ENCODE assay signal across 28 cellular contexts in the genomic region with DNA sequence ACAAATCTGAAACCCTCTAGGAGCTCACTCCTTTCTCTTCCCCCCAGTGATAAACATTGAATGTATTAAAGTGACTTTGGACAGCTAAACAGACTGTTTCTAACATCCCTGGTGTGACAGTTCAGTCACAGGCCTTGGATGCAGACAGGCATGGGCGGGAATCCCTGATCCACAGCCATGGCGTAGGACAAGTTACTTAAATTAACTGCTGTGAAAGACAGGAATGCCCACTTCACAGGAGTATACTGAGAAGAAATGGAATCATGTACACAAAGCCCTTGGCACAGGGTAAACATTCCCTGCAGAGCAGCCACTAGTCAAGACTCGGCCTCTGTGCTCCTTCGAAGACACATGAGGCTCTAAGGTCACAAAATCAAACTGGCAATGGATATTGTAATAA. TPM values are rescaled to one million over a fixed set of nuclear protein-coding genes. Genes with fewer than 3 reads are reported as not detected.
DNase-seq lines count a peak whose midpoint lies in the region; ATAC-seq and TF ChIP-seq lines count a peak whose summit lies in the region.
"Had no signal": no experiment of that assay in that cellular context is flagged by ENCODE, and none has a peak within 500 bp of the region (broad histone marks: within the 10 kb centered on the region; RNA-seq: fewer than 3 reads in every experiment).

No MANE protein-coding gene starts in this region.

- ATAC-seq in Right ventricle myocardium inferior (peak; percentile 68), T-helper 17 cell (no peak), left ventricle myocardium superior (peak; percentile 89), GM21825 (IDR thresholded peaks at IDR 0.05; ENCODE audit: unreplicated experiment) (no peak)
- ATAC-seq: HepG2 had no signal

- no peaks in the 10 kb centered on the region for H3K27me3 ChIP-seq in stomach smooth muscle (ENCODE audit: control insufficient read depth in 1 of 2, insufficient read depth in 2 of 2, low read length in 2 of 2)
- H3K27me3 ChIP-seq in CD4-positive, alpha-beta memory T cell (ENCODE audit: insufficient read depth, low read length) = no peaks in the 10 kb centered on the region
- H3K27me3 ChIP-seq: BE2C had no signal

- H3K4me3 Mint-ChIP-seq in T-helper 17 cell (no peak overlapping the region), type B pancreatic cell (no peak overlapping the region)
- no peak overlapping the region for H3K4me3 Mint-ChIP-seq in CD4-positive, alpha-beta memory T cell
- H3K4me3 Mint-ChIP-seq: CD4-positive, CD25-positive, alpha-beta regulatory T cell had no signal

- H3K9me3 Mint-ChIP-seq in CD4-positive, alpha-beta memory T cell = no peaks in the 10 kb centered on the region
- H3K9me3 Mint-ChIP-seq in type B pancreatic cell = no peaks in the 10 kb centered on the region
- H3K9me3 Mint-ChIP-seq: CD4-positive, CD25-positive, alpha-beta regulatory T cell had no signal

- TF ChIP-seq CTCF in type B pancreatic cell (conservative IDR thresholded peaks at IDR 0.05) = no peak

- H3K4me1 Mint-ChIP-seq in T-helper 17 cell (peaks cover 2% of the 10 kb centered on the region), type B pancreatic cell (ENCODE audit: unreplicated experiment) (no peaks in the 10 kb centered on the region)
- peaks cover 0 to 1% (median 0%) of the 10 kb centered on the region in 4 donors for H3K4me1 Mint-ChIP-seq in CD4-positive, alpha-beta memory T cell

- H3K36me3 Mint-ChIP-seq in T-helper 17 cell (ENCODE audit: low read depth) (peaks cover 9% of the 10 kb centered on the region), type B pancreatic cell (peaks cover 31% of the 10 kb centered on the region)
- H3K36me3 Mint-ChIP-seq in CD4-positive, alpha-beta memory T cell = peaks cover 58 to 59% of the 10 kb centered on the region in 2 donors

- no peaks in the 10 kb centered on the region for H3K9me3 ChIP-seq in T-helper 17 cell (ENCODE audit: control insufficient read depth, low read length, poor library complexity, severe bottlenecking)
- no peaks in the 10 kb centered on the region for H3K9me3 ChIP-seq in stomach smooth muscle (ENCODE audit: control insufficient read depth in 2 of 2, low read length in 2 of 2)
- no peaks in the 10 kb centered on the region for H3K9me3 ChIP-seq in CD4-positive, alpha-beta memory T cell (ENCODE audit: control insufficient read depth in 1 of 2, low read length in 2 of 2)
- H3K9me3 ChIP-seq: BE2C had no signal

- CTCF ChIA-PET in CD4-positive, alpha-beta memory T cell (lab: Charles Lee; ENCODE audit: partially characterized antibody) = no interaction called here

- H3K36me3 ChIP-seq in stomach smooth muscle (ENCODE audit: control insufficient read depth in 2 of 2, insufficient read depth in 2 of 2, low read length in 2 of 2) = peaks cover 2 to 7% of the 10 kb centered on the region in 2 donors
- peaks cover 26% of the 10 kb centered on the region for H3K36me3 ChIP-seq in CD4-positive, alpha-beta memory T cell (ENCODE audit: insufficient read depth, low read length)

- H3K27me3 Mint-ChIP-seq in T-helper 17 cell = no peaks in the 10 kb centered on the region
- H3K27me3 Mint-ChIP-seq in CD4-positive, alpha-beta memory T cell = no peaks in the 10 kb centered on the region
- no peaks in the 10 kb centered on the region for H3K27me3 Mint-ChIP-seq in type B pancreatic cell
- H3K27me3 Mint-ChIP-seq: CD4-positive, CD25-positive, alpha-beta regulatory T cell had no signal

- POLR2A ChIA-PET in CD4-positive, alpha-beta memory T cell (lab: Charles Lee; ENCODE audit: partially characterized antibody) = no interaction called here

- intact Hi-C loops in Right ventricle myocardium inferior (cut with DNase I) (no loop called here), cardiac septum (cut with DNase I) (no loop called here), left ventricle myocardium superior (cut with micrococcal nuclease) (no loop called here)
- intact Hi-C loops in CD4-positive, alpha-beta memory T cell (cut with micrococcal nuclease) = no loop called here

- H3K27ac ChIP-seq in stomach smooth muscle (ENCODE audit: low read length) = peak overlapping the region; percentile 32
- no peak overlapping the region for H3K27ac ChIP-seq in CD4-positive, alpha-beta memory T cell (ENCODE audit: low read depth, low read length)
- H3K27ac ChIP-seq: PC-9 had no signal

- H3K4me1 ChIP-seq in stomach smooth muscle (ENCODE audit: control insufficient read depth, insufficient read depth, low read length) = peaks cover 14% of the 10 kb centered on the region
- H3K4me1 ChIP-seq in CD4-positive, alpha-beta memory T cell (ENCODE audit: insufficient read depth, low read length) = no peaks in the 10 kb centered on the region
- H3K4me1 ChIP-seq: BE2C had no signal

- no peak for DNase-seq in Right ventricle myocardium inferior (ENCODE audit: missing footprints)
- no peak for DNase-seq in cardiac septum (ENCODE audit: low spot score)
- no peak for DNase-seq in T-helper 17 cell
- DNase-seq in left ventricle myocardium superior = peak; percentile 38
- DNase-seq in CD4-positive, alpha-beta memory T cell = no peak
- no peak for DNase-seq in type B pancreatic cell (ENCODE audit: extremely low spot score, unreplicated experiment)
- DNase-seq: 8988T; ACHN; BE2C; CD4-positive, CD25-positive, alpha-beta regulatory T cell; COR-L47; Karpas-422; NCI-H1092; NCI-H1417 treated with DMSO at 0.1 percent for 48 hours; NCI-H1694 treated with DMSO at 0.1 percent for 48 hours; NCI-H2081; NCI-H2171 treated with DMSO at 0.1 percent for 48 hours; NCI-H446; NCI-H524 treated with DMSO at 0.1 percent for 48 hours; NCI-H82; PC-9; SHP77 had no signal

- H3K4me3 ChIP-seq in stomach smooth muscle (ENCODE audit: low read length in 2 of 2) = no peak overlapping the region
- H3K4me3 ChIP-seq in CD4-positive, alpha-beta memory T cell (ENCODE audit: low read length in 2 of 2) = no peak overlapping the region
- H3K4me3 ChIP-seq: PC-9 had no signal

- peak overlapping the region; percentile 32 for H3K27ac Mint-ChIP-seq in T-helper 17 cell
- H3K27ac Mint-ChIP-seq in CD4-positive, alpha-beta memory T cell = no peak overlapping the region
- H3K27ac Mint-ChIP-seq in type B pancreatic cell = no peak overlapping the region

- H3K9ac ChIP-seq in stomach smooth muscle (ENCODE audit: low read length in 2 of 2) = peak overlapping the region in 1 of 2 donors; percentile 13

RNA-seq across cellular contexts. Expression of gene FARSB, which starts 34.0 kb away (rescaled TPM):
- total RNA-seq in Right ventricle myocardium inferior (19.0 TPM), cardiac septum (17.8 TPM), T-helper 17 cell (10 to 100 TPM; 12.5 to 13.2 TPM), left ventricle myocardium superior (18.5 TPM), type B pancreatic cell (ENCODE audit: low replicate concordance) (17.3 and 24.0 TPM in 2 replicates)
- total RNA-seq in CD4-positive, alpha-beta memory T cell = 10 to 100 TPM; 11.2 to 11.8 TPM
- 10 to 100 TPM; 26.1 to 36.8 TPM for polyA plus RNA-seq in CD4-positive, alpha-beta memory T cell

RNA-seq across cellular contexts. Expression of gene MOGAT1, which starts 49.6 kb away (rescaled TPM):
- total RNA-seq in Right ventricle myocardium inferior = 0.38 TPM
- total RNA-seq in cardiac septum = 0.24 TPM
- not detected for total RNA-seq in T-helper 17 cell
- 0.25 TPM for total RNA-seq in left ventricle myocardium superior
- total RNA-seq in CD4-positive, alpha-beta memory T cell = not detected
- polyA plus RNA-seq in CD4-positive, alpha-beta memory T cell = not detected
- 0.45 TPM in 1 of 2 replicates, not detected in the other for total RNA-seq in type B pancreatic cell (ENCODE audit: low replicate concordance)
- total RNA-seq: CD4-positive, CD25-positive, alpha-beta regulatory T cell; H4; HT1080; SK-MEL-5 had no signal
- polyA plus RNA-seq: CD4-positive, CD25-positive, alpha-beta regulatory T cell had no signal

Comparison
In these comparisons a context has a peak if more than half of its experiments do, and no peak if none do; other contexts are left out.
1. ATAC-seq: peak in Right ventricle myocardium inferior (single experiment) and left ventricle myocardium superior (single experiment); none in T-helper 17 cell (single experiment) and GM21825 (single experiment).